Comparison of ENCODE assay signal across 8 cellular contexts in genomic region chr6:28941681-28942448, GRCh38. TPM values are rescaled to one million over a fixed set of nuclear protein-coding genes. Genes with fewer than 3 reads are reported as not detected.
DNase-seq lines count a peak whose midpoint lies in the region; ATAC-seq and TF ChIP-seq lines count a peak whose summit lies in the region.

No MANE protein-coding gene starts in this region.

- H3K27ac Mint-ChIP-seq in HFFc6: peak overlapping the region; percentile 88; the same call in 1 of the 2 replicates
- peak overlapping the region; percentile 56 to 96 (median 87) for H3K27ac Mint-ChIP-seq in brain

- H3K4me1 Mint-ChIP-seq in HFFc6 (ENCODE audit: low read depth) (peaks cover 39% of the 10 kb centered on the region), brain (peaks cover 30% of the 10 kb centered on the region)

- H3K27me3 ChIP-seq in mononuclear cell (ENCODE audit: insufficient read depth, low read length): no peaks in the 10 kb centered on the region

- peaks cover 38% of the 10 kb centered on the region for H3K4me1 ChIP-seq in mononuclear cell (ENCODE audit: insufficient read depth, low read length)

- H3K36me3 Mint-ChIP-seq in HFFc6 (ENCODE audit: low read depth) (no peaks in the 10 kb centered on the region), brain (no peaks in the 10 kb centered on the region)

- H3K9me3 Mint-ChIP-seq in HFFc6 (no peaks in the 10 kb centered on the region), brain (peaks cover 0 to 22% (median 4%) of the 10 kb centered on the region in 5 experiments)

- H3K4me3 Mint-ChIP-seq in HFFc6: peak overlapping the region; percentile 94
- H3K4me3 Mint-ChIP-seq in brain: peak overlapping the region; percentile 92 to 97 (median 95)

- DNase-seq in AG08396 (ENCODE audit: low spot score): peak; percentile 34
- DNase-seq in HFFc6: no peak
- no peak for DNase-seq in SW480 (ENCODE audit: low spot score)
- DNase-seq in NCI-H2107 treated with DMSO at 0.1 percent for 48 hours (lab: John Stamatoyannopoulos, UW; ENCODE audit: unreplicated experiment): no peak

- H3K27me3 Mint-ChIP-seq in HFFc6 (ENCODE audit: insufficient read depth) (peaks cover 13% of the 10 kb centered on the region), brain (peaks cover 16% of the 10 kb centered on the region)

- no peak for ATAC-seq in GM21529 (IDR thresholded peaks at IDR 0.05; ENCODE audit: unreplicated experiment)
- no peak for ATAC-seq in HG02571 (IDR thresholded peaks at IDR 0.05; ENCODE audit: unreplicated experiment)

- H3K9me3 ChIP-seq in mononuclear cell (ENCODE audit: low read depth, low read length): no peaks in the 10 kb centered on the region

- no peak for TF ChIP-seq CTCF in HFFc6 (IDR thresholded peaks at IDR 0.05)
- no peak for TF ChIP-seq CTCF in brain (conservative IDR thresholded peaks at IDR 0.05)

- peak overlapping the region; percentile 30 for H3K4me3 ChIP-seq in mononuclear cell (ENCODE audit: low read length)

RNA-seq across cellular contexts. Expression of gene TRIM27, which starts 18.1 kb away (rescaled TPM):
- total RNA-seq in HFFc6 (2021; fragmentation: NEBNext Ultra II Directional; extraction: Animal tissue kit (Norgen Biotek cat#: 25700)): 10 to 100 TPM; 35.9 to 40.6 (median 39.3) TPM
- 54.7 TPM for polyA plus RNA-seq in brain (ENCODE audit: insufficient read depth, low read depth, low replicate concordance)
- total RNA-seq in mononuclear cell: 18.5 TPM
